ENCODE assay signal across 8 cellular contexts in the genomic region with DNA sequence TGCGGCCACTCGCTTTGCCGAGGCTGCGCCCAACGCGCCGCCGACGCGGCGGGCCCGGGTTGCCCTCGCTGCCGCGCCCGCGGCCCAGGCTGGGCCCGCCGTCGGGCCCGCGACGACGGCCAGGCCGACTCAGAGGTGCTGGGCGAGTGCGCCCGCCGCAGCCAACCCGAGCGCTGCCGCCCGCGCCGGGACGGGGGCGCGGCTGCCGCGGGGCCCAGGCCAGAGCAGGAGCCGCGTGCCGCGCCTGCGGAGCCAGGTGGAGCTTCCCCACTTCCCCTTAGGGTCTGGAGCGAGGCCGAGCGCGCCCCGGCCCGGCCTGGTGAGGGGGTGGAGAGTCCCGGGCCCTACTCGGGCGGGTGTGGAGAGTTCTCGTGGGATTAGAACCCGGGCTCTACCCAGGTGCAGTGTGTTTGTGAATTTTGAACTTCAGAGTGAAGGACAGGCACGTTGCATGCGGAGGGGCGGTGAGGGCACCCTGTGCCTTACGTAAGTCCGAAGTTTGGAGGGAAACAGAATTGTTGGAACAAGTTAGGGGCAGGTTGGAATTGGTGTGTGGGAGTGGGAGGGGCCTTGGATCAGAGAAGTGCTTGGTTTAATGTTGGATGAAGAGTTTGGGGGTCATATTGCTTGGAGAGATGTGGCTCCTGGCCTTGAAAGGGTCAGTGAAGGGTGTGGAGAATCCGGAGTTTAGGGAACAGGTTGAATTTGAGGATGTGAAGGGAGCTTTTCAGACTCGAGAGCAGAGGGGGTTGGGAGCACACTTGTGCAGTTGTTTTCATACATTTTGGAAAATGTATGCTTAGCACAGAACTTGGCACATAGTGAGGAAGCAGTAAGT. TPM values are rescaled to one million over a fixed set of nuclear protein-coding genes. Genes with fewer than 3 reads are reported as not detected.
A peak's percentile ranks its signal among the peaks of the same experiment; 100 is the strongest.
DNase-seq lines count a peak whose midpoint lies in the region; ATAC-seq and TF ChIP-seq lines count a peak whose summit lies in the region.

No MANE protein-coding gene starts in this region.

- CTCF ChIA-PET in WTC11 (lab: Charles Lee), result interaction anchor here (1.0 to 2.8 kb wide), 4 partner anchors 9 to 48 kb away, joined by 3 to 19 read pairs (median 8); no protein-coding TSS in a partner anchor

- ATAC-seq in WTC11 (peak; percentile 50), left lobe of liver (peak; percentile 64)

- peak overlapping the region; percentile 82 for H3K4me3 Mint-ChIP-seq in WTC11
- peak overlapping the region; percentile 91 for H3K4me3 Mint-ChIP-seq in chondrocyte (ENCODE audit: unreplicated experiment)

- peaks cover 9% of the 10 kb centered on the region for H3K27me3 Mint-ChIP-seq in WTC11 (ENCODE audit: low read depth)
- no peaks in the 10 kb centered on the region for H3K27me3 Mint-ChIP-seq in chondrocyte (ENCODE audit: low read depth)

- POLR2A ChIA-PET in WTC11 (lab: Charles Lee), result interaction anchor here (0.6 to 1.5 kb wide), 5 partner anchors 18 to 869 kb away, joined by 3 to 8 read pairs (median 3); a partner anchor contains a TSS

- no peaks in the 10 kb centered on the region for H3K27me3 ChIP-seq in MG63

- TF ChIP-seq CTCF in WTC11 (IDR thresholded peaks at IDR 0.05), result no peak
- TF ChIP-seq CTCF in chondrocyte (IDR thresholded peaks at IDR 0.05), result no peak

- H3K4me3 ChIP-seq in MG63, result peak overlapping the region; percentile 77

- H3K9me3 ChIP-seq in MG63, result no peaks in the 10 kb centered on the region

- H3K27ac Mint-ChIP-seq in WTC11, result peak overlapping the region; percentile 51; the same call in 1 of the 2 replicates
- peak overlapping the region; percentile 88 for H3K27ac Mint-ChIP-seq in chondrocyte (ENCODE audit: unreplicated experiment)

- H3K4me1 Mint-ChIP-seq in WTC11 (peaks cover 30% of the 10 kb centered on the region), chondrocyte (ENCODE audit: low read depth) (peaks cover 38% of the 10 kb centered on the region)

- peaks cover 9% of the 10 kb centered on the region for H3K36me3 ChIP-seq in MG63

- no peaks in the 10 kb centered on the region for H3K36me3 Mint-ChIP-seq in WTC11
- H3K36me3 Mint-ChIP-seq in chondrocyte (ENCODE audit: low read depth), result no peaks in the 10 kb centered on the region

- no peaks in the 10 kb centered on the region for H3K9me3 Mint-ChIP-seq in WTC11
- H3K9me3 Mint-ChIP-seq in chondrocyte (ENCODE audit: low read depth), result no peaks in the 10 kb centered on the region

- DNase-seq in NCI-H1092 treated with DMSO at 0.1 percent for 48 hours (lab: John Stamatoyannopoulos, UW) (peak; percentile 42), NCI-H1092 (lab: John Stamatoyannopoulos, UW) (no peak), HCEC 1CT (peak; percentile 43), MG63 (peak; percentile 66), WTC11 (ENCODE audit: low spot score) (peak; percentile 62), chondrocyte (ENCODE audit: low spot score) (no peak), left lobe of liver (ENCODE audit: low spot score) (peak; percentile 73)
- peak; percentile 49 to 50 for DNase-seq in stimulated activated CD4-positive, alpha-beta T cell treated with anti-CD3 and anti-CD28 coated beads, Interleukin-4, amount 100 ng/mL, for 4 hours

TF ChIP-seq in WTC11, 78 proteins besides CTCF, POLR2A, EP300 and RAD21 (continues in another document):
- no peak; the same call in 1 of the 2 replicates for TF ChIP-seq SP1 (CRISPR knock-in tag; conservative IDR thresholded peaks at IDR 0.05)
- TF ChIP-seq, protein P1, sequence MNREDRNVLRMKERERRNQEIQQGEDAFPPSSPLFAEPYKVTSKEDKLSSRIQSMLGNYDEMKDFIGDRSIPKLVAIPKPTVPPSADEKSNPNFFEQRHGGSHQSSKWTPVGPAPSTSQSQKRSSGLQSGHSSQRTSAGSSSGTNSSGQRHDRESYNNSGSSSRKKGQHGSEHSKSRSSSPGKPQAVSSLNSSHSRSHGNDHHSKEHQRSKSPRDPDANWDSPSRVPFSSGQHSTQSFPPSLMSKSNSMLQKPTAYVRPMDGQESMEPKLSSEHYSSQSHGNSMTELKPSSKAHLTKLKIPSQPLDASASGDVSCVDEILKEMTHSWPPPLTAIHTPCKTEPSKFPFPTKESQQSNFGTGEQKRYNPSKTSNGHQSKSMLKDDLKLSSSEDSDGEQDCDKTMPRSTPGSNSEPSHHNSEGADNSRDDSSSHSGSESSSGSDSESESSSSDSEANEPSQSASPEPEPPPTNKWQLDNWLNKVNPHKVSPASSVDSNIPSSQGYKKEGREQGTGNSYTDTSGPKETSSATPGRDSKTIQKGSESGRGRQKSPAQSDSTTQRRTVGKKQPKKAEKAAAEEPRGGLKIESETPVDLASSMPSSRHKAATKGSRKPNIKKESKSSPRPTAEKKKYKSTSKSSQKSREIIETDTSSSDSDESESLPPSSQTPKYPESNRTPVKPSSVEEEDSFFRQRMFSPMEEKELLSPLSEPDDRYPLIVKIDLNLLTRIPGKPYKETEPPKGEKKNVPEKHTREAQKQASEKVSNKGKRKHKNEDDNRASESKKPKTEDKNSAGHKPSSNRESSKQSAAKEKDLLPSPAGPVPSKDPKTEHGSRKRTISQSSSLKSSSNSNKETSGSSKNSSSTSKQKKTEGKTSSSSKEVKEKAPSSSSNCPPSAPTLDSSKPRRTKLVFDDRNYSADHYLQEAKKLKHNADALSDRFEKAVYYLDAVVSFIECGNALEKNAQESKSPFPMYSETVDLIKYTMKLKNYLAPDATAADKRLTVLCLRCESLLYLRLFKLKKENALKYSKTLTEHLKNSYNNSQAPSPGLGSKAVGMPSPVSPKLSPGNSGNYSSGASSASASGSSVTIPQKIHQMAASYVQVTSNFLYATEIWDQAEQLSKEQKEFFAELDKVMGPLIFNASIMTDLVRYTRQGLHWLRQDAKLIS (CRISPR knock-in tag; IDR thresholded peaks at IDR 0.05; ENCODE audit: borderline replicate concordance), result no peak
- no peak for TF ChIP-seq SMAD4 (CRISPR knock-in tag; IDR thresholded peaks at IDR 0.05)
- no peak for TF ChIP-seq GTF2I (CRISPR knock-in tag; conservative IDR thresholded peaks at IDR 0.05)
- TF ChIP-seq, protein P2, sequence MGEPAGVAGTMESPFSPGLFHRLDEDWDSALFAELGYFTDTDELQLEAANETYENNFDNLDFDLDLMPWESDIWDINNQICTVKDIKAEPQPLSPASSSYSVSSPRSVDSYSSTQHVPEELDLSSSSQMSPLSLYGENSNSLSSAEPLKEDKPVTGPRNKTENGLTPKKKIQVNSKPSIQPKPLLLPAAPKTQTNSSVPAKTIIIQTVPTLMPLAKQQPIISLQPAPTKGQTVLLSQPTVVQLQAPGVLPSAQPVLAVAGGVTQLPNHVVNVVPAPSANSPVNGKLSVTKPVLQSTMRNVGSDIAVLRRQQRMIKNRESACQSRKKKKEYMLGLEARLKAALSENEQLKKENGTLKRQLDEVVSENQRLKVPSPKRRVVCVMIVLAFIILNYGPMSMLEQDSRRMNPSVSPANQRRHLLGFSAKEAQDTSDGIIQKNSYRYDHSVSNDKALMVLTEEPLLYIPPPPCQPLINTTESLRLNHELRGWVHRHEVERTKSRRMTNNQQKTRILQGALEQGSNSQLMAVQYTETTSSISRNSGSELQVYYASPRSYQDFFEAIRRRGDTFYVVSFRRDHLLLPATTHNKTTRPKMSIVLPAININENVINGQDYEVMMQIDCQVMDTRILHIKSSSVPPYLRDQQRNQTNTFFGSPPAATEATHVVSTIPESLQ (CRISPR knock-in tag; IDR thresholded peaks at IDR 0.05), result no peak
- TF ChIP-seq HMGA2 (CRISPR knock-in tag; IDR thresholded peaks at IDR 0.05), result no peak
- TF ChIP-seq, protein P3, sequence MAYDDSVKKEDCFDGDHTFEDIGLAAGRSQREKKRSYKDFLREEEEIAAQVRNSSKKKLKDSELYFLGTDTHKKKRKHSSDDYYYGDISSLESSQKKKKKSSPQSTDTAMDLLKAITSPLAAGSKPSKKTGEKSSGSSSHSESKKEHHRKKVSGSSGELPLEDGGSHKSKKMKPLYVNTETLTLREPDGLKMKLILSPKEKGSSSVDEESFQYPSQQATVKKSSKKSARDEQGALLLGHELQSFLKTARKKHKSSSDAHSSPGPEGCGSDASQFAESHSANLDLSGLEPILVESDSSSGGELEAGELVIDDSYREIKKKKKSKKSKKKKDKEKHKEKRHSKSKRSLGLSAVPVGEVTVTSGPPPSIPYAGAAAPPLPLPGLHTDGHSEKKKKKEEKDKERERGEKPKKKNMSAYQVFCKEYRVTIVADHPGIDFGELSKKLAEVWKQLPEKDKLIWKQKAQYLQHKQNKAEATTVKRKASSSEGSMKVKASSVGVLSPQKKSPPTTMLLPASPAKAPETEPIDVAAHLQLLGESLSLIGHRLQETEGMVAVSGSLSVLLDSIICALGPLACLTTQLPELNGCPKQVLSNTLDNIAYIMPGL (CRISPR knock-in tag; IDR thresholded peaks at IDR 0.05), result no peak
- TF ChIP-seq IRF2 (CRISPR knock-in tag; IDR thresholded peaks at IDR 0.05; ENCODE audit: borderline replicate concordance, low read depth), result 0 out of 2 replicates have a peak, but pooled peaks have one; percentile 45
- TF ChIP-seq, protein P4, sequence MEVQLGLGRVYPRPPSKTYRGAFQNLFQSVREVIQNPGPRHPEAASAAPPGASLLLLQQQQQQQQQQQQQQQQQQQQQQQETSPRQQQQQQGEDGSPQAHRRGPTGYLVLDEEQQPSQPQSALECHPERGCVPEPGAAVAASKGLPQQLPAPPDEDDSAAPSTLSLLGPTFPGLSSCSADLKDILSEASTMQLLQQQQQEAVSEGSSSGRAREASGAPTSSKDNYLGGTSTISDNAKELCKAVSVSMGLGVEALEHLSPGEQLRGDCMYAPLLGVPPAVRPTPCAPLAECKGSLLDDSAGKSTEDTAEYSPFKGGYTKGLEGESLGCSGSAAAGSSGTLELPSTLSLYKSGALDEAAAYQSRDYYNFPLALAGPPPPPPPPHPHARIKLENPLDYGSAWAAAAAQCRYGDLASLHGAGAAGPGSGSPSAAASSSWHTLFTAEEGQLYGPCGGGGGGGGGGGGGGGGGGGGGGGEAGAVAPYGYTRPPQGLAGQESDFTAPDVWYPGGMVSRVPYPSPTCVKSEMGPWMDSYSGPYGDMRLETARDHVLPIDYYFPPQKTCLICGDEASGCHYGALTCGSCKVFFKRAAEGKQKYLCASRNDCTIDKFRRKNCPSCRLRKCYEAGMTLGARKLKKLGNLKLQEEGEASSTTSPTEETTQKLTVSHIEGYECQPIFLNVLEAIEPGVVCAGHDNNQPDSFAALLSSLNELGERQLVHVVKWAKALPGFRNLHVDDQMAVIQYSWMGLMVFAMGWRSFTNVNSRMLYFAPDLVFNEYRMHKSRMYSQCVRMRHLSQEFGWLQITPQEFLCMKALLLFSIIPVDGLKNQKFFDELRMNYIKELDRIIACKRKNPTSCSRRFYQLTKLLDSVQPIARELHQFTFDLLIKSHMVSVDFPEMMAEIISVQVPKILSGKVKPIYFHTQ (CRISPR knock-in tag; IDR thresholded peaks at IDR 0.05), result no peak

RNA-seq across cellular contexts. Expression of a gene that starts 0.7 kb away (rescaled TPM):
- 11.2 and 11.8 TPM in 2 replicates for total RNA-seq in MG63 (2014; rRNA removed; shearing (Covaris generic); ENCODE audit: low replicate concordance)
- total RNA-seq in WTC11 (2021) (11.0 to 13.6 TPM (median 11.2 TPM) in 3 replicates), chondrocyte (11.8 to 13.2 TPM (median 13.1 TPM) in 3 replicates), left lobe of liver (4.6 TPM)

RNA-seq across cellular contexts. Expression of a gene that starts 18.1 kb away (rescaled TPM):
- not detected in 2 replicates for total RNA-seq in MG63 (2014; rRNA removed; shearing (Covaris generic); ENCODE audit: low replicate concordance)
- total RNA-seq in WTC11 (2021) (0.25 to 0.55 TPM (median 0.37 TPM) in 3 replicates), chondrocyte (not detected in 3 replicates), left lobe of liver (8.8 TPM)

Comparison
In these comparisons a context has a peak if more than half of its experiments do, and no peak if none do; other contexts are left out.
1. DNase-seq: peak in NCI-H1092 treated with DMSO at 0.1 percent for 48 hours (single experiment), HCEC 1CT (single experiment), MG63 (single experiment), WTC11 (single experiment), left lobe of liver (single experiment) and stimulated activated CD4-positive, alpha-beta T cell treated with anti-CD3 and anti-CD28 coated beads, Interleukin-4, amount 100 ng/mL, for 4 hours (2 of 2); none in NCI-H1092 (single experiment) and chondrocyte (single experiment).